17 cellular contexts compared by ENCODE assay signal in the genomic region with DNA sequence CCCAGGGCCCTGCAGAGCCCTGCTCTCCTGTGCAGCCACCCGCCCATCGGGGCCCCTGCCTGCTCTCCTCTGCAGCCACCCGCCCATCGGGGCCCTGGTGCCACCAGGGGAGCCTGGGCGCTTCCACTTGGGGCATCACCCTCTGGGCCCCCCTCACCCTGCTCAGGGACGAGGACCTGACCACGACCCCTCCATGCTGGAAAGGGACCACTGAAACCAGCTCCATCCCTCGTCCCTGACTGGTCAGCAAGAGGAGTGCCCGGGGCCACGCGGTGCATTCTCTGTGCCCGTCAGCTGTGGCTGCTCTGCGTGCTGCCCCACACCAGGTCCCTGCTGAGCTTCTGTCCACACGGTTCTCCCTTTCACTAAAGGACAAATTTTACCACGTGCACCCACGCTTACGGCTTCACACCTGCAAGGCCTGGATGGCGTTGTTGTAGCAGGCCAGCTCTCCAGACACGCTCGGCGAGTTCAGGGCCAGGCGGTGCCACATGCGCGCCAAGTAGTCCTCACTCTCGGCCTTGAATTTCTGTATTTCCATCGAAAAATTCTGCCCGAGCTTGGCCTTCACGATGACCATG. TPM values are rescaled to one million over a fixed set of nuclear protein-coding genes. Genes with fewer than 3 reads are reported as not detected.
"Had no signal": no experiment of that assay in that cellular context is flagged by ENCODE, and none has a peak within 500 bp of the region (broad histone marks: within the 10 kb centered on the region; RNA-seq: fewer than 3 reads in every experiment).

No MANE protein-coding gene starts in this region.

- H3K36me3 ChIP-seq: vagina had no signal

- H3K4me1 ChIP-seq: body of pancreas, parathyroid adenoma, testis, vagina had no signal

- H3K79me2 ChIP-seq: parathyroid adenoma had no signal

- H3K4me1 Mint-ChIP-seq: activated CD4-positive, alpha-beta T cell treated with anti-CD3 and anti-CD28 coated beads for 36 hours; activated naive CD4-positive, alpha-beta T cell treated with anti-CD3 and anti-CD28 coated beads, Interleukin-2, amount 50 U/mL, for 24 hours; central memory CD8-positive, alpha-beta T cell; T-cell had no signal

- H3K36me3 Mint-ChIP-seq: activated naive CD4-positive, alpha-beta T cell treated with anti-CD3 and anti-CD28 coated beads, Interleukin-2, amount 50 U/mL, for 24 hours; T-cell had no signal

- DNase-seq: activated CD4-positive, alpha-beta T cell treated with anti-CD3 and anti-CD28 coated beads for 36 hours; activated CD8-positive, alpha-beta memory T cell treated with anti-CD3 and anti-CD28 coated beads, Interleukin-2, amount 50 U/mL, for 48 hours; activated CD8-positive, alpha-beta T cell treated with anti-CD3 and anti-CD28 coated beads, Interleukin-2, amount 10 ng/mL, durations not matched to agents 7 days and 5 days; effector memory CD8-positive, alpha-beta T cell; erythroblast; hypothalamus; stimulated activated CD4-positive, alpha-beta T cell treated with anti-CD3 and anti-CD28 coated beads, Interleukin-2, amount 100 ng/mL, for 48 hours; stimulated activated naive CD4-positive, alpha-beta T cell treated with Interleukin-2 at 50 U/mL for 16 hours; T1000; testis had no signal

- H3K9me3 Mint-ChIP-seq: activated naive CD4-positive, alpha-beta T cell treated with anti-CD3 and anti-CD28 coated beads, Interleukin-2, amount 50 U/mL, for 24 hours; central memory CD8-positive, alpha-beta T cell; T-cell had no signal

- H3K27me3 ChIP-seq: body of pancreas, testis, vagina had no signal

- H2AFZ ChIP-seq: parathyroid adenoma had no signal

- H3K9ac ChIP-seq: parathyroid adenoma had no signal

- ATAC-seq: activated CD4-positive, alpha-beta T cell treated with anti-CD3 and anti-CD28 coated beads for 36 hours; activated CD8-positive, alpha-beta T cell treated with anti-CD3 and anti-CD28 coated beads, Interleukin-2, amount 10 ng/mL, durations not matched to agents 7 days and 5 days; body of pancreas; effector memory CD8-positive, alpha-beta T cell; T-cell had no signal

- H3K4me3 Mint-ChIP-seq: activated CD4-positive, alpha-beta T cell treated with anti-CD3 and anti-CD28 coated beads for 36 hours; activated CD8-positive, alpha-beta T cell treated with anti-CD3 and anti-CD28 coated beads, Interleukin-2, amount 10 ng/mL, durations not matched to agents 7 days and 5 days; activated naive CD4-positive, alpha-beta T cell treated with anti-CD3 and anti-CD28 coated beads, Interleukin-2, amount 50 U/mL, for 24 hours; central memory CD8-positive, alpha-beta T cell; effector memory CD8-positive, alpha-beta T cell; T-cell had no signal

- H3K4me3 ChIP-seq: body of pancreas, testis, vagina had no signal

- H3K27ac ChIP-seq: body of pancreas, parathyroid adenoma, testis, vagina, VCaP had no signal

- H3K9me3 ChIP-seq: body of pancreas, testis, vagina had no signal

- H3K27me3 Mint-ChIP-seq: central memory CD8-positive, alpha-beta T cell; T-cell had no signal

- H3K27ac Mint-ChIP-seq: activated CD4-positive, alpha-beta T cell treated with anti-CD3 and anti-CD28 coated beads for 36 hours; activated CD8-positive, alpha-beta T cell treated with anti-CD3 and anti-CD28 coated beads, Interleukin-2, amount 10 ng/mL, durations not matched to agents 7 days and 5 days; activated naive CD4-positive, alpha-beta T cell treated with anti-CD3 and anti-CD28 coated beads, Interleukin-2, amount 50 U/mL, for 24 hours; effector memory CD8-positive, alpha-beta T cell; T-cell had no signal

RNA-seq across cellular contexts. Expression of a gene that starts 57.6 kb away (rescaled TPM):
- total RNA-seq: activated CD8-positive, alpha-beta T cell treated with anti-CD3 and anti-CD28 coated beads, Interleukin-2, amount 10 ng/mL, durations not matched to agents 7 days and 5 days; T-cell; vagina had no signal
